23 cellular contexts compared by ENCODE assay signal in the genomic region with DNA sequence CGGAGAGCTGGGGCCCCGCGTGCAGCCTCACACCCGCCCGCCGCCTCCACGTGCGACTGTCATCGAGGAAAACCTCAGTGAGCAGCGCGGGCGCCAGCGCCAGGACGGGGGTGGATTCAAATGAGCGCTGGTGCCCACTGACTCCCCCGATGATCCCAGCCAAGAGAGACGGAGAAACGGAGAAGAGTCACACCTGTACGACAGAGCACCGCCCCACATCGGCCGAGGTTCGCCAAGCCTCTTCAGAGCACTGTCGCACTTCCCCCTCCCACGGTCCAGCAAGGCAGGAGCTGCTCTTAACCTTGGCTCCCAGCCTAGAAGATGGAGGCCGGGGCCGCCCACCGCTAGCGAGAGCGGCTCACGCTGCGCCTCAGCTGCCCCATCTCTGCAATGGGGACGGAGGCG.
DNase-seq lines count a peak whose midpoint lies in the region; ATAC-seq, FAIRE-seq and TF ChIP-seq lines count a peak whose summit lies in the region.
"Had no signal": no experiment of that assay in that cellular context is flagged by ENCODE, and none has a peak within 500 bp of the region (broad histone marks: within the 10 kb centered on the region; RNA-seq: fewer than 3 reads in every experiment).

No MANE protein-coding gene starts in this region.

- ATAC-seq in Right ventricle myocardium inferior (peak; percentile 17), Right ventricle myocardium superior (ENCODE audit: poor library complexity) (no peak)
- ATAC-seq: body of pancreas, psoas muscle had no signal

- intact Hi-C loops in Right ventricle myocardium inferior (cut with DNase I): no loop called here
- intact Hi-C loops in Right ventricle myocardium superior (cut with DNase I): no loop called here
- intact Hi-C loops in kidney (cut with DNase I): no loop called here
- intact Hi-C loops in spleen (cut with DNase I; ENCODE audit: low total_unique reads): no loop called here

- H3K27ac ChIP-seq in kidney (ENCODE audit: low read depth in 2 of 2, low read length in 2 of 2) (no peak overlapping the region), spleen (no peak overlapping the region)
- H3K27ac ChIP-seq: body of pancreas, epithelial cell of prostate, psoas muscle, sigmoid colon, transverse colon had no signal

- no peak for TF ChIP-seq CTCF in kidney (IDR thresholded peaks at IDR 0.05; ENCODE audit: borderline replicate concordance, extremely low read depth, insufficient read depth)
- TF ChIP-seq CTCF in spleen (IDR thresholded peaks at IDR 0.05 in 8 of 11, conservative IDR thresholded peaks at IDR 0.05 in 3 of 11): no peak

- H3K36me3 ChIP-seq in kidney (ENCODE audit: control insufficient read depth in 1 of 2, insufficient read depth in 2 of 2, low read length in 2 of 2) (no peaks in the 10 kb centered on the region), spleen (no peaks in the 10 kb centered on the region)
- H3K36me3 ChIP-seq: sigmoid colon, transverse colon had no signal

- H3K27me3 ChIP-seq in spleen (replicated peaks in 1 of 7): peaks cover 0 to 84% (median 15%) of the 10 kb centered on the region in 7 donors
- H3K27me3 ChIP-seq: body of pancreas had no signal

- H3K4me3 ChIP-seq in kidney (ENCODE audit: low read length in 2 of 2) (no peak overlapping the region), spleen (peak overlapping the region in 1 of 8 donors; percentile 25)
- H3K4me3 ChIP-seq: body of pancreas, psoas muscle, sigmoid colon, transverse colon had no signal

- H3K9ac ChIP-seq in kidney (ENCODE audit: low read length in 2 of 2): no peak overlapping the region

- 15 to 38% (median 18%) methylated on average over 22 to 34 of the region's 34 CpGs for WGBS in spleen, 5 donors

- TF ChIP-seq POLR2A in spleen (IDR thresholded peaks at IDR 0.05): no peak

- no peaks in the 10 kb centered on the region for H3K9me3 ChIP-seq in kidney (ENCODE audit: control insufficient read depth in 1 of 2, low read length in 2 of 2)
- H3K9me3 ChIP-seq in spleen: no peaks in the 10 kb centered on the region
- H3K9me3 ChIP-seq: body of pancreas, psoas muscle, sigmoid colon, transverse colon had no signal

- DNase-seq in Right ventricle myocardium inferior (ENCODE audit: missing footprints) (peak; percentile 52), Right ventricle myocardium superior (no peak), kidney (peak; percentile 68), spleen (peak; percentile 75), ecto neural progenitor cell (ENCODE audit: low spot score) (no peak), hippocampal formation (lab: John Stamatoyannopoulos, UW) (no peak), UCSD-AML1 (lab: John Stamatoyannopoulos, UW; ENCODE audit: unreplicated experiment) (no peak)
- DNase-seq in activated T-cell treated with anti-CD3 and anti-CD28 coated beads, Interleukin-2, amount 50 U/mL, for 48 hours: peak; percentile 32 to 36
- DNase-seq: body of pancreas, glutamatergic neuron, HCEC 1CT, IMR-90, kidney glomerular epithelial cell, mesenchymal stem cell, NCI-H1048, NCI-H1694 treated with DMSO at 0.1 percent for 48 hours, NCI-H526, psoas muscle, sigmoid colon, T-helper 1 cell, transverse colon had no signal

- peaks cover 0 to 2% of the 10 kb centered on the region in 2 donors for H3K4me1 ChIP-seq in kidney (ENCODE audit: control insufficient read depth in 1 of 2, insufficient read depth in 1 of 2, low read depth in 1 of 2, low read length in 2 of 2)
- peaks cover 0 to 8% (median 3%) of the 10 kb centered on the region in 6 donors for H3K4me1 ChIP-seq in spleen
- H3K4me1 ChIP-seq: body of pancreas, psoas muscle, sigmoid colon, transverse colon had no signal

- FAIRE-seq in kidney (lab: Jason Lieb, UNC): no peak
- FAIRE-seq: GM12892 had no signal

Comparison
In these comparisons a context has a peak if more than half of its experiments do, and no peak if none do; other contexts are left out.
1. DNase-seq: peak in Right ventricle myocardium inferior (single experiment), activated T-cell treated with anti-CD3 and anti-CD28 coated beads, Interleukin-2, amount 50 U/mL, for 48 hours (2 of 2), kidney (single experiment) and spleen (single experiment); none in Right ventricle myocardium superior (single experiment), ecto neural progenitor cell (single experiment), hippocampal formation (0 of 2) and UCSD-AML1 (single experiment).